In the genomic region with DNA sequence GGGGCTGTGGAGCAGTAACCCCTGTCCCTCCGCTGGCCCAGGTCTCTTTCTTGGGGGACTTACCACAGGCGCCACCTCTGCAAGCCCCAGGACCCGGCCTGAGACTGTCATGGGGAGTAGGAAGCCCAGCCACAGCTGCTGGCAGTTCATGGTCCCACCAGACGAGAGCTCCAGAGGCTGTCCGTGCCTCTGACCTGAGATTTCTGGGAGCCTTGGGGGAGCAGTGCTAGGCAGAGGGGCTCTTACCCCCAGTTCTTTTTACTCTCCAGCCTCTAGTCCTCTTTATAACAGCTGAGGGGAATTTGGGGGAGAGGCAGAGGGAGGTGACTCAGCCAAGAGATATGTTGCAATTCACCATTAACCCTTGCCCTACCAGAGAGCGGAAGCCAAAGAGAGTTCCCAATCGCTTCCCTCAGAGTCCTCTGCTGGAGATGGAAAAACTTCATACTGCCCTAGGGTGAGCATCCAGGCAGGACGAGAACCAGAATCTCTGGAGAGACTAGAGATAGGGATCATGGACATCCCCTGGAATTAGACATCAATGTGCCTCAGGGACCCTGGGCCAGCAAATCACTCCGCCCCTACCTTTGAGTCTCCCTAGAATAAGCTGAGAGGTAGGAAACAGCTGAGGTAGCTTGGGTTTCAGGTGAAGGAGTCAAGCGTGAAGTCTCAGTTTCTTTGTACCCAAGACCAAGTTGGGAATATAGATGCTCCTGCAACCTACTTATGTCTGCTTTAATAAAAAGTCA, we compare ENCODE assay signal across 9 cellular contexts. TPM values are rescaled to one million over a fixed set of nuclear protein-coding genes. Genes with fewer than 3 reads are reported as not detected.
DNase-seq lines count a peak whose midpoint lies in the region; ATAC-seq and TF ChIP-seq lines count a peak whose summit lies in the region.
"Had no signal": no experiment of that assay in that cellular context is flagged by ENCODE, and none has a peak within 500 bp of the region (broad histone marks: within the 10 kb centered on the region; RNA-seq: fewer than 3 reads in every experiment).

A gene with protein sequence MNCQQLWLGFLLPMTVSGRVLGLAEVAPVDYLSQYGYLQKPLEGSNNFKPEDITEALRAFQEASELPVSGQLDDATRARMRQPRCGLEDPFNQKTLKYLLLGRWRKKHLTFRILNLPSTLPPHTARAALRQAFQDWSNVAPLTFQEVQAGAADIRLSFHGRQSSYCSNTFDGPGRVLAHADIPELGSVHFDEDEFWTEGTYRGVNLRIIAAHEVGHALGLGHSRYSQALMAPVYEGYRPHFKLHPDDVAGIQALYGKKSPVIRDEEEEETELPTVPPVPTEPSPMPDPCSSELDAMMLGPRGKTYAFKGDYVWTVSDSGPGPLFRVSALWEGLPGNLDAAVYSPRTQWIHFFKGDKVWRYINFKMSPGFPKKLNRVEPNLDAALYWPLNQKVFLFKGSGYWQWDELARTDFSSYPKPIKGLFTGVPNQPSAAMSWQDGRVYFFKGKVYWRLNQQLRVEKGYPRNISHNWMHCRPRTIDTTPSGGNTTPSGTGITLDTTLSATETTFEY (minus strand): TSS at position 256 of the 749 bp plus-strand sequence. CDS start 106 bp downstream, at position 150.

- peak within 1 kb of the TSS; percentile 9 for H2AK5ac ChIP-seq in trophoblast cell (ENCODE audit: low read length)

- H3K27ac ChIP-seq in SJCRH30 (peak within 1 kb of the TSS; percentile 51), trophoblast cell (ENCODE audit: low read depth, low read length) (peak within 1 kb of the TSS; percentile 68)

- no CpG with 5 or more reads among the region's 10 CpGs for WGBS in trophoblast cell (ENCODE audit: extremely low coverage, insufficient coverage, insufficient read length)

- peak within 1 kb of the TSS; percentile 79 for H2AFZ ChIP-seq in trophoblast cell (ENCODE audit: insufficient read depth, low read length, poor library complexity)

- peak within 1 kb of the TSS; percentile 82 for H2BK120ac ChIP-seq in trophoblast cell (ENCODE audit: insufficient read depth, low read length, poor library complexity)

- peak within 1 kb of the TSS; percentile 52 for H3K4me3 ChIP-seq in SJCRH30
- peak within 1 kb of the TSS; percentile 80 to 84 for H3K4me3 ChIP-seq in foreskin fibroblast (ENCODE audit: low read depth in 1 of 2, low read length in 2 of 2)
- no peak within 1 kb of the TSS for H3K4me3 ChIP-seq in trophoblast cell (ENCODE audit: low read depth, low read length)

- H3K4ac ChIP-seq in trophoblast cell (ENCODE audit: low read depth, low read length) = peak within 1 kb of the TSS; percentile 8

- DNase-seq in EL = peak; percentile 87
- DNase-seq in SJCRH30 = peak; percentile 57 to 71
- DNase-seq in foreskin fibroblast = peak; percentile 80 to 91
- peak; percentile 39 to 56 for DNase-seq in trophoblast cell
- DNase-seq in activated T-cell treated with anti-CD3 and anti-CD28 coated beads, Interleukin-2, amount 50 U/mL, for 48 hours = no peak
- DNase-seq: activated T-cell treated with anti-CD3 and anti-CD28 coated beads, Interleukin-2, amount 50 U/mL, for 4 hours had no signal

- H3K23ac ChIP-seq in trophoblast cell (ENCODE audit: low read length) = no peak within 1 kb of the TSS

- peak within 1 kb of the TSS; percentile 92 for H2BK12ac ChIP-seq in trophoblast cell (ENCODE audit: low read length)

- peak within 1 kb of the TSS; percentile 93 for H3K18ac ChIP-seq in trophoblast cell (ENCODE audit: low read length)

- ATAC-seq in HG02642 (IDR thresholded peaks at IDR 0.05; ENCODE audit: poor library complexity, unreplicated experiment) (no peak), GM18870 (IDR thresholded peaks at IDR 0.05; ENCODE audit: unreplicated experiment) (no peak), HG03280 (IDR thresholded peaks at IDR 0.05; ENCODE audit: unreplicated experiment) (no peak)
- ATAC-seq: activated T-cell treated with anti-CD3 and anti-CD28 coated beads, Interleukin-2, amount 50 U/mL, for 4 hours had no signal

- H3K4me1 ChIP-seq in SJCRH30 (peaks cover 19% of the 10 kb centered on the region), trophoblast cell (ENCODE audit: control insufficient read depth in 1 of 2, insufficient read depth in 2 of 2, low read length in 2 of 2) (peaks cover 19 to 24% of the 10 kb centered on the region in 2 experiments)

- peak within 1 kb of the TSS; percentile 7 for H4K8ac ChIP-seq in trophoblast cell (ENCODE audit: low read depth, low read length)

- peak within 1 kb of the TSS; percentile 95 for H3K14ac ChIP-seq in trophoblast cell (ENCODE audit: low read length)

- H3K9ac ChIP-seq in trophoblast cell (ENCODE audit: low read length) = peak within 1 kb of the TSS; percentile 23

- H3K79me2 ChIP-seq in trophoblast cell (ENCODE audit: control insufficient read depth, insufficient read depth, low read length, poor library complexity) = peaks cover 4% of the 10 kb centered on the region

- no peaks in the 10 kb centered on the region for H3K9me3 ChIP-seq in SJCRH30 (replicated peaks)
- H3K9me3 ChIP-seq in trophoblast cell (ENCODE audit: insufficient read depth, low read depth, low read length) = no peaks in the 10 kb centered on the region

- peak within 1 kb of the TSS; percentile 98 for H4K91ac ChIP-seq in trophoblast cell (ENCODE audit: low read depth, low read length)

- peaks cover 9% of the 10 kb centered on the region for H3K79me1 ChIP-seq in trophoblast cell (ENCODE audit: low read length)

- H2BK5ac ChIP-seq in trophoblast cell (ENCODE audit: low read depth, low read length, poor library complexity) = peak within 1 kb of the TSS; percentile 29

- peak within 1 kb of the TSS; percentile 33 for H4K12ac ChIP-seq in trophoblast cell (ENCODE audit: low read depth, low read length)

- H3K4me2 ChIP-seq in trophoblast cell (ENCODE audit: low read length) = peak within 1 kb of the TSS; percentile 64

- TF ChIP-seq CTCF in foreskin fibroblast (IDR thresholded peaks at IDR 0.05; ENCODE audit: low read depth, low read length) = peak; percentile 8

- no peaks in the 10 kb centered on the region for H3K36me3 ChIP-seq in SJCRH30
- H3K36me3 ChIP-seq in trophoblast cell (ENCODE audit: control insufficient read depth in 1 of 2, insufficient read depth in 2 of 2, low read length in 2 of 2) = peaks cover 0 to 2% of the 10 kb centered on the region in 2 experiments

- H3K27me3 ChIP-seq in SJCRH30 = no peaks in the 10 kb centered on the region
- H3K27me3 ChIP-seq in trophoblast cell (ENCODE audit: insufficient read depth, low read length) = no peaks in the 10 kb centered on the region

RNA-seq across cellular contexts. Expression of the gene that starts here (rescaled TPM):
- total RNA-seq in SJCRH30 (2014; rRNA removed; shearing (Covaris generic)) = 0.91 and 1.0 TPM in 2 replicates
- polyA plus RNA-seq in trophoblast cell (2013) = 5.1 and 5.4 TPM in 2 replicates
- total RNA-seq: activated T-cell treated with anti-CD3 and anti-CD28 coated beads, Interleukin-2, amount 50 U/mL, for 4 hours had no signal

Comparison
In these comparisons a context has a peak if more than half of its experiments do, and no peak if none do; other contexts are left out.
1. DNase-seq: peak in EL (single experiment), SJCRH30 (2 of 2), foreskin fibroblast (2 of 2) and trophoblast cell (2 of 2); none in activated T-cell treated with anti-CD3 and anti-CD28 coated beads, Interleukin-2, amount 50 U/mL, for 48 hours (0 of 2).